ENCODE assay signal across 34 cellular contexts in the genomic region with DNA sequence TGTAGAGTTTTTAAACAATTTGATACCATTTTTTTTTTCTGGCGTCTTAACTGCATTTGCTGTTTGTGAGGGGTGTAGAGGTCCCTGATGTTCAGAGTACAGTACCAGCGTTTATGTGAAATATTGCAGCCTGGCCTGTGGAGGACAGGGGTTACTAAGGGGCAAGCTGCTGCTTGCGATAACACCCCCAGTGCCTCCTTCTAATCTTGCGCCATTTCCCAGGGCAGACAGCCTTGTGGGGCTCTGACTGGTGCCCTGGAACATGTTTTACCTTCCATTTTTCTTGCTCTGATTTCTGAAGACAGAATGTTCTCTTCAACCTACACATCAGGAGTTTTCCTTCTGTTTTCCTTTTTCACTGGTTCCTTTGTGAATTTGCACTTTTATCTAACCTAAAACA.
DNase-seq lines count a peak whose midpoint lies in the region; ATAC-seq and TF ChIP-seq lines count a peak whose summit lies in the region.
"Had no signal": no experiment of that assay in that cellular context is flagged by ENCODE, and none has a peak within 500 bp of the region (broad histone marks: within the 10 kb centered on the region; RNA-seq: fewer than 3 reads in every experiment).

No MANE protein-coding gene starts in this region.

- H3K9me3 ChIP-seq in mesenchymal stem cell (ENCODE audit: control insufficient read depth, low read length) (no peaks in the 10 kb centered on the region), BE2C (no peaks in the 10 kb centered on the region)
- H3K9me3 ChIP-seq: A549, esophagus muscularis mucosa, heart right ventricle, sigmoid colon, SK-N-SH, thoracic aorta, uterus had no signal

- no peaks in the 10 kb centered on the region for H3K27me3 Mint-ChIP-seq in activated naive CD4-positive, alpha-beta T cell treated with anti-CD3 and anti-CD28 coated beads for 36 hours (ENCODE audit: low read depth)
- H3K27me3 Mint-ChIP-seq: activated CD4-positive, alpha-beta T cell treated with anti-CD3 and anti-CD28 coated beads, Interleukin-2, amount 10 ng/mL, durations not matched to agents 24 days and 14 days had no signal

- TF ChIP-seq CTCF in BE2C (IDR thresholded peaks at IDR 0.05; ENCODE audit: low read depth, low read length), result no peak

- H2BK120ac ChIP-seq in mesenchymal stem cell (ENCODE audit: low read depth, low read length), result no peak overlapping the region

- H3K4me3 ChIP-seq in mesenchymal stem cell (ENCODE audit: insufficient read depth in 1 of 2, low read depth in 1 of 2, low read length in 2 of 2) (no peak overlapping the region), BE2C (ENCODE audit: low read depth, low read length) (no peak overlapping the region)
- H3K4me3 ChIP-seq: A549, esophagus muscularis mucosa, heart right ventricle, sigmoid colon, thoracic aorta, uterus had no signal

- no peak overlapping the region for H3K9ac ChIP-seq in mesenchymal stem cell (ENCODE audit: low read length)
- H3K9ac ChIP-seq: SK-N-SH had no signal

- H3K18ac ChIP-seq in mesenchymal stem cell (ENCODE audit: low read depth in 1 of 2, low read length in 2 of 2), result no peak overlapping the region

- no peaks in the 10 kb centered on the region for H3K36me3 ChIP-seq in mesenchymal stem cell (ENCODE audit: control insufficient read depth in 1 of 2, insufficient read depth in 2 of 2, low read depth in 1 of 2, low read length in 2 of 2)
- H3K36me3 ChIP-seq in BE2C, result no peaks in the 10 kb centered on the region
- H3K36me3 ChIP-seq: sigmoid colon, thoracic aorta, uterus, WERI-Rb-1 had no signal

- ATAC-seq in stimulated activated effector memory CD8-positive, alpha-beta T cell treated with anti-CD3 and anti-CD28 coated beads, Interleukin-12 subunit alpha, Interleukin-12 subunit beta, amount 100 ng/mL, for 72 hours, result no peak
- no peak for ATAC-seq in Right ventricle myocardium superior (ENCODE audit: poor library complexity)
- ATAC-seq: A549; activated naive CD4-positive, alpha-beta T cell treated with anti-CD3 and anti-CD28 coated beads, Interleukin-2, amount 50 U/mL, for 72 hours; foreskin keratinocyte; heart right ventricle; left cardiac atrium had no signal

- H3K4me1 ChIP-seq in mesenchymal stem cell (ENCODE audit: control insufficient read depth, insufficient read depth, low read depth, low read length) (no peaks in the 10 kb centered on the region), BE2C (no peaks in the 10 kb centered on the region)
- H3K4me1 ChIP-seq: A549, foreskin keratinocyte, uterus had no signal

- no peak overlapping the region for H3K4me2 ChIP-seq in mesenchymal stem cell (ENCODE audit: low read length, poor library complexity, severe bottlenecking)
- H3K4me2 ChIP-seq: A549, SK-N-SH had no signal

- CTCF ChIA-PET in activated naive CD4-positive, alpha-beta T cell treated with anti-CD3 and anti-CD28 coated beads for 36 hours (lab: Charles Lee), result no interaction called here

- no peaks in the 10 kb centered on the region for H3K9me3 Mint-ChIP-seq in activated naive CD4-positive, alpha-beta T cell treated with anti-CD3 and anti-CD28 coated beads for 36 hours
- no peaks in the 10 kb centered on the region for H3K9me3 Mint-ChIP-seq in stimulated activated effector memory CD8-positive, alpha-beta T cell treated with anti-CD3 and anti-CD28 coated beads, Interleukin-12 subunit alpha, Interleukin-12 subunit beta, amount 100 ng/mL, for 72 hours
- H3K9me3 Mint-ChIP-seq: activated CD4-positive, alpha-beta T cell treated with anti-CD3 and anti-CD28 coated beads, Interleukin-2, amount 10 ng/mL, durations not matched to agents 24 days and 14 days; activated naive CD4-positive, alpha-beta T cell treated with anti-CD3 and anti-CD28 coated beads, Interleukin-2, amount 50 U/mL, for 72 hours; activated T-helper 1 cell treated with anti-CD3 and anti-CD28 coated beads, Interleukin-12 subunit alpha, Interleukin-12 subunit beta, Interleukin-2, Interleukin-4 antibody, amounts not matched to agents 30 ng/mL and 10 ng/mL and 1 ng/mL, durations not matched to agents 14 hours and 24 hours and 36 hours; endodermal cell had no signal

- intact Hi-C loops in activated naive CD4-positive, alpha-beta T cell treated with anti-CD3 and anti-CD28 coated beads for 36 hours (cut with micrococcal nuclease), result no loop called here
- intact Hi-C loops in Right ventricle myocardium superior (cut with DNase I), result no loop called here

- no peak overlapping the region for H4K91ac ChIP-seq in mesenchymal stem cell (ENCODE audit: low read length)

- peak overlapping the region; percentile 47 for H3K27ac Mint-ChIP-seq in activated naive CD4-positive, alpha-beta T cell treated with anti-CD3 and anti-CD28 coated beads for 36 hours
- H3K27ac Mint-ChIP-seq in stimulated activated effector memory CD8-positive, alpha-beta T cell treated with anti-CD3 and anti-CD28 coated beads, Interleukin-12 subunit alpha, Interleukin-12 subunit beta, amount 100 ng/mL, for 72 hours, result peak overlapping the region; percentile 51
- H3K27ac Mint-ChIP-seq: activated CD4-positive, alpha-beta T cell treated with anti-CD3 and anti-CD28 coated beads, Interleukin-2, amount 10 ng/mL, durations not matched to agents 24 days and 14 days; activated T-helper 1 cell treated with anti-CD3 and anti-CD28 coated beads, Interleukin-12 subunit alpha, Interleukin-12 subunit beta, Interleukin-2, Interleukin-4 antibody, amounts not matched to agents 30 ng/mL and 10 ng/mL and 1 ng/mL, durations not matched to agents 14 hours and 24 hours and 36 hours; endodermal cell; progenitor cell of endocrine pancreas had no signal

- no peak for DNase-seq in activated naive CD4-positive, alpha-beta T cell treated with anti-CD3 and anti-CD28 coated beads for 36 hours
- DNase-seq in activated naive CD4-positive, alpha-beta T cell treated with anti-CD3 and anti-CD28 coated beads, Interleukin-2, amount 50 U/mL, for 16 hours, result no peak
- peak; percentile 26 for DNase-seq in MV-4-11 (lab: John Stamatoyannopoulos, UW)
- DNase-seq in amniotic epithelial cell (ENCODE audit: low read depth), result peak; percentile 4
- no peak for DNase-seq in stimulated activated effector memory CD8-positive, alpha-beta T cell treated with anti-CD3 and anti-CD28 coated beads, Interleukin-12 subunit alpha, Interleukin-12 subunit beta, amount 100 ng/mL, for 72 hours (ENCODE audit: low spot score in 2 of 2)
- DNase-seq in mesenchymal stem cell, result no peak
- DNase-seq in Right ventricle myocardium superior, result no peak
- no peak for DNase-seq in BE2C
- DNase-seq: activated CD4-positive, alpha-beta T cell treated with anti-CD3 and anti-CD28 coated beads, Interleukin-2, amount 10 ng/mL, durations not matched to agents 24 days and 14 days; AML-193; DMS53; endodermal cell; foreskin keratinocyte; H7; heart right ventricle; IMR-90; left cardiac atrium; NCI-H1417; NCI-H2081; NCI-H2227 treated with DMSO at 0.1 percent for 48 hours; RPMI8226; sigmoid colon; SK-N-SH; stimulated activated CD4-positive, alpha-beta T cell treated with anti-CD3 and anti-CD28 coated beads, Interleukin-4, amount 100 ng/mL, for 4 hours; stimulated activated naive CD4-positive, alpha-beta T cell; T-helper 2 cell; uterus; WERI-Rb-1 had no signal

- H3K27ac ChIP-seq in mesenchymal stem cell (ENCODE audit: low read length, poor library complexity, severe bottlenecking), result no peak overlapping the region
- H3K27ac ChIP-seq: A549, esophagus muscularis mucosa, foreskin keratinocyte, heart right ventricle, sigmoid colon, thoracic aorta, uterus, WERI-Rb-1 had no signal

- no peak overlapping the region for H2BK5ac ChIP-seq in mesenchymal stem cell (ENCODE audit: low read depth, low read length, poor library complexity, severe bottlenecking)

- no peak overlapping the region for H3K4me3 Mint-ChIP-seq in activated naive CD4-positive, alpha-beta T cell treated with anti-CD3 and anti-CD28 coated beads for 36 hours
- H3K4me3 Mint-ChIP-seq in stimulated activated effector memory CD8-positive, alpha-beta T cell treated with anti-CD3 and anti-CD28 coated beads, Interleukin-12 subunit alpha, Interleukin-12 subunit beta, amount 100 ng/mL, for 72 hours, result no peak overlapping the region
- H3K4me3 Mint-ChIP-seq: activated CD4-positive, alpha-beta T cell treated with anti-CD3 and anti-CD28 coated beads, Interleukin-2, amount 10 ng/mL, durations not matched to agents 24 days and 14 days; activated T-helper 1 cell treated with anti-CD3 and anti-CD28 coated beads, Interleukin-12 subunit alpha, Interleukin-12 subunit beta, Interleukin-2, Interleukin-4 antibody, amounts not matched to agents 30 ng/mL and 10 ng/mL and 1 ng/mL, durations not matched to agents 14 hours and 24 hours and 36 hours; endodermal cell had no signal

- 77% methylated on average over 4 of the region's 4 CpGs for WGBS in mesenchymal stem cell

- H2AK5ac ChIP-seq in mesenchymal stem cell (ENCODE audit: low read length, severe bottlenecking), result no peak overlapping the region

- H2AFZ ChIP-seq in mesenchymal stem cell (ENCODE audit: low read depth, low read length), result no peak overlapping the region

- no peak overlapping the region for H2BK12ac ChIP-seq in mesenchymal stem cell (ENCODE audit: low read length in 2 of 2)

- H3K23ac ChIP-seq in mesenchymal stem cell (ENCODE audit: low read length in 2 of 2), result no peak overlapping the region

- H2BK15ac ChIP-seq in mesenchymal stem cell (ENCODE audit: low read depth, poor library complexity, severe bottlenecking), result no peak overlapping the region

- H3K27me3 ChIP-seq in mesenchymal stem cell (ENCODE audit: control insufficient read depth in 1 of 2, insufficient read depth in 1 of 2, low read length in 2 of 2) (peaks cover 0 to 4% of the 10 kb centered on the region in 2 experiments), BE2C (peaks cover 5% of the 10 kb centered on the region; the same call in 1 of the 2 replicates)
- H3K27me3 ChIP-seq: esophagus muscularis mucosa, sigmoid colon, uterus had no signal

- H3K4ac ChIP-seq in mesenchymal stem cell (ENCODE audit: low read depth in 1 of 2, low read length in 2 of 2), result no peak overlapping the region

- no peak overlapping the region for H3K14ac ChIP-seq in mesenchymal stem cell (ENCODE audit: low read length in 2 of 2)

- H3K4me1 Mint-ChIP-seq in activated naive CD4-positive, alpha-beta T cell treated with anti-CD3 and anti-CD28 coated beads for 36 hours (ENCODE audit: low read depth), result peaks cover 8% of the 10 kb centered on the region
- H3K4me1 Mint-ChIP-seq in stimulated activated effector memory CD8-positive, alpha-beta T cell treated with anti-CD3 and anti-CD28 coated beads, Interleukin-12 subunit alpha, Interleukin-12 subunit beta, amount 100 ng/mL, for 72 hours, result peaks cover 13% of the 10 kb centered on the region

- peaks cover 22% of the 10 kb centered on the region for H3K36me3 Mint-ChIP-seq in activated naive CD4-positive, alpha-beta T cell treated with anti-CD3 and anti-CD28 coated beads for 36 hours (ENCODE audit: low read depth)
- peaks cover 93% of the 10 kb centered on the region for H3K36me3 Mint-ChIP-seq in stimulated activated effector memory CD8-positive, alpha-beta T cell treated with anti-CD3 and anti-CD28 coated beads, Interleukin-12 subunit alpha, Interleukin-12 subunit beta, amount 100 ng/mL, for 72 hours

- no peak overlapping the region for H4K8ac ChIP-seq in mesenchymal stem cell (ENCODE audit: low read length)

- H3K79me1 ChIP-seq in mesenchymal stem cell (replicated peaks; ENCODE audit: low read length, poor library complexity, severe bottlenecking), result no peaks in the 10 kb centered on the region

Comparison
In these comparisons a context has a peak if more than half of its experiments do, and no peak if none do; other contexts are left out.
1. DNase-seq: peak in MV-4-11 (single experiment) and amniotic epithelial cell (single experiment); none in activated naive CD4-positive, alpha-beta T cell treated with anti-CD3 and anti-CD28 coated beads for 36 hours (single experiment), activated naive CD4-positive, alpha-beta T cell treated with anti-CD3 and anti-CD28 coated beads, Interleukin-2, amount 50 U/mL, for 16 hours (single experiment), stimulated activated effector memory CD8-positive, alpha-beta T cell treated with anti-CD3 and anti-CD28 coated beads, Interleukin-12 subunit alpha, Interleukin-12 subunit beta, amount 100 ng/mL, for 72 hours (0 of 2), mesenchymal stem cell (single experiment), Right ventricle myocardium superior (single experiment) and BE2C (single experiment).